20 cellular contexts compared by ENCODE assay signal in the genomic region with DNA sequence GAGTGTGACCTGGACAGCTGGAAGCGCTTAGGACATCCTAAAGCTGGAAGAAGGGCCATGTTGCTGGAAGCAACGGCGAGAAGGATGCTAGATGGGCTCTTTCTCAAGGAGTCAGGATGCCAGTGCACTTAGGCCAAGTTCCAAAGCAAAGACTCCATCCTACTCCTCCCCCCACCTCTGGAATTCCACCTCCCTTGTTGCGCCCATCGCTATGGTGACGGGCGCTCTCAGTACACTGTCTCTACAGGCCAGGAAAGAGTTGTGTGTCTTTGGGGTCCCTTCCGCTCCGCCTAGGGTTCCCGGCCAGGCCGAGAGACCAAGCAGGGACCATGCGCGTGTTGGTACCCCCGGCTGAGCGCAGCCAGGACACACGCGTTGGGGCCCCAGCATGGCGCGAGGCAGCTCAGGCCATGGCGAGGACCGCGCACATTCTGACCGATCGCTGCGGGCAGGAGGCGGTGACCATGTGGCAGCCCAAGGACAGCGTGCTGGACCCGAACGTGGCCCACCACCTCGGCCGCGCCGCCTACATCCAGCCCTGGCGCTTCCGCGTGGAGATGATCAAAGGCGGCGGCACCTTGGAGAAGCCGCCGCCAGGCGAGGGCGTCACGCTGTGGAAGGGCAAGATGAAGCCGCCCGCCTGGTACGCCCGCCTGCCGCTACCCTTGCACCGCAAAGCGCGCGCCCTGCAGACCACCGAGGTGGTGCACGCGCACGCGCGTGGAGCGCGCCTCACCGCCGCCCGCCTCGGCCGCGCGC. TPM values are rescaled to one million over a fixed set of nuclear protein-coding genes. Genes with fewer than 3 reads are reported as not detected.
DNase-seq lines count a peak whose midpoint lies in the region; ATAC-seq, FAIRE-seq and TF ChIP-seq lines count a peak whose summit lies in the region.
"Had no signal": no experiment of that assay in that cellular context is flagged by ENCODE, and none has a peak within 500 bp of the region (broad histone marks: within the 10 kb centered on the region; RNA-seq: fewer than 3 reads in every experiment).

No MANE protein-coding gene starts in this region.

- peaks cover 41% of the 10 kb centered on the region for H3K27me3 ChIP-seq in MG63
- H3K27me3 ChIP-seq in dorsolateral prefrontal cortex, result peaks cover 0 to 66% (median 20%) of the 10 kb centered on the region in 45 donors
- peaks cover 60% of the 10 kb centered on the region for H3K27me3 ChIP-seq in suprapubic skin
- peaks cover 7% of the 10 kb centered on the region for H3K27me3 ChIP-seq in effector memory CD4-positive, alpha-beta T cell (replicated peaks; ENCODE audit: control insufficient read depth, insufficient read depth, low read length, poor library complexity, severe bottlenecking)

- TF ChIP-seq CTCF in dorsolateral prefrontal cortex (IDR thresholded peaks at IDR 0.05 in 54 of 56, conservative IDR thresholded peaks at IDR 0.05 in 2 of 56; ENCODE audit: low read depth in 1 of 56, partially characterized antibody in 56 of 56), result no peak
- TF ChIP-seq CTCF in suprapubic skin (IDR thresholded peaks at IDR 0.05), result no peak
- TF ChIP-seq CTCF in omental fat pad (IDR thresholded peaks at IDR 0.05), result no peak
- TF ChIP-seq CTCF in D721Med (IDR thresholded peaks at IDR 0.05; ENCODE audit: insufficient read depth, missing control alignments), result no peak

- no peaks in the 10 kb centered on the region for H3K36me3 ChIP-seq in MG63
- no peaks in the 10 kb centered on the region for H3K36me3 ChIP-seq in suprapubic skin
- H3K36me3 ChIP-seq in effector memory CD4-positive, alpha-beta T cell (ENCODE audit: control insufficient read depth, insufficient read depth, low read length), result no peaks in the 10 kb centered on the region
- H3K36me3 ChIP-seq: heart right ventricle, left ventricle myocardium inferior, sigmoid colon, vagina had no signal

- H3K9me3 ChIP-seq in MG63 (no peaks in the 10 kb centered on the region), suprapubic skin (no peaks in the 10 kb centered on the region)
- no peaks in the 10 kb centered on the region for H3K9me3 ChIP-seq in effector memory CD4-positive, alpha-beta T cell (ENCODE audit: control insufficient read depth, low read length)
- H3K9me3 ChIP-seq: heart right ventricle, left ventricle myocardium inferior, mucosa of descending colon, sigmoid colon, vagina had no signal

- intact Hi-C loops in dorsolateral prefrontal cortex (cut with DNase I), result no loop called here

- no peak for TF ChIP-seq POLR2A in suprapubic skin (IDR thresholded peaks at IDR 0.05)

- no peak overlapping the region for H3K27ac ChIP-seq in dorsolateral prefrontal cortex
- H3K27ac ChIP-seq in suprapubic skin, result no peak overlapping the region
- H3K27ac ChIP-seq in effector memory CD4-positive, alpha-beta T cell (ENCODE audit: insufficient read depth, low read length, poor library complexity, severe bottlenecking), result no peak overlapping the region
- H3K27ac ChIP-seq: heart right ventricle, left ventricle myocardium inferior, sigmoid colon, vagina had no signal

- 20% methylated on average over 7 of the region's 67 CpGs for WGBS in suprapubic skin

- FAIRE-seq in D721Med (lab: Jason Lieb, UNC), result no peak

- no peak for TF ChIP-seq EP300 in suprapubic skin (IDR thresholded peaks at IDR 0.05)

- peaks cover 10% of the 10 kb centered on the region for H3K4me1 ChIP-seq in suprapubic skin
- no peaks in the 10 kb centered on the region for H3K4me1 ChIP-seq in effector memory CD4-positive, alpha-beta T cell (ENCODE audit: control insufficient read depth, insufficient read depth, low read length, poor library complexity, severe bottlenecking)
- H3K4me1 ChIP-seq: heart right ventricle, left ventricle myocardium inferior, sigmoid colon, vagina had no signal

- DNase-seq in MG63 (peak; percentile 9), dorsolateral prefrontal cortex (peak in 1 of 10 donors; percentile 42), iPS-NIHi7 (ENCODE audit: extremely low spot score) (peak; percentile 66), suprapubic skin (ENCODE audit: low spot score in 2 of 2) (no peak), omental fat pad (ENCODE audit: low spot score) (no peak), D721Med (ENCODE audit: insufficient read length, low spot score) (no peak)
- DNase-seq in effector memory CD4-positive, alpha-beta T cell, result no peak
- DNase-seq: activated CD8-positive, alpha-beta memory T cell treated with anti-CD3 and anti-CD28 coated beads, Interleukin-2, amount 50 U/mL, for 4 hours; activated effector memory CD4-positive, alpha-beta T cell treated with anti-CD3 and anti-CD28 coated beads, Interleukin-2, amount 50 U/mL, for 16 hours; heart right ventricle; left ventricle myocardium inferior; mucosa of descending colon; NCI-H1436 treated with DMSO at 0.1 percent for 48 hours; NCI-H2227 treated with DMSO at 0.1 percent for 48 hours; NK-92 treated with Interleukin-12 subunit alpha and Interleukin-12 subunit beta, amount 100 ng/mL, for 24 hours; RPMI8226; sigmoid colon; stimulated activated CD4-positive, alpha-beta T cell treated with anti-CD3 and anti-CD28 coated beads, Interleukin-2, amount 100 ng/mL, for 24 hours had no signal

- no peak overlapping the region for H3K4me3 ChIP-seq in MG63
- H3K4me3 ChIP-seq in dorsolateral prefrontal cortex, result peak overlapping the region in 51 of 59 donors; percentile 6 to 56 (median 38)
- peak overlapping the region; percentile 16 for H3K4me3 ChIP-seq in suprapubic skin
- H3K4me3 ChIP-seq in effector memory CD4-positive, alpha-beta T cell (ENCODE audit: insufficient read depth, low read depth, low read length, poor library complexity, severe bottlenecking), result no peak overlapping the region
- H3K4me3 ChIP-seq: heart right ventricle, left ventricle myocardium inferior, mucosa of descending colon, sigmoid colon, vagina had no signal

- ATAC-seq in omental fat pad (ENCODE audit: low FRiP score), result no peak
- ATAC-seq: heart right ventricle, mucosa of descending colon had no signal

RNA-seq across cellular contexts. Expression of a gene that starts 31.0 kb away (rescaled TPM):
- not detected in 2 replicates for total RNA-seq in MG63 (2014; rRNA removed; shearing (Covaris generic); ENCODE audit: low replicate concordance)
- 10 to 100 TPM in 110 of 120 experiments, 1 to 10 TPM in 10; 5.4 to 31.0 (median 15.2) TPM for total RNA-seq in dorsolateral prefrontal cortex
- 10 to 100 TPM in 1 of 4 donors, 1 to 10 TPM in 3; 2.8 to 24.5 (median 9.8) TPM for total RNA-seq in suprapubic skin
- not detected for total RNA-seq in omental fat pad
- total RNA-seq: heart right ventricle, left ventricle myocardium inferior, mucosa of descending colon, sigmoid colon, vagina had no signal

RNA-seq across cellular contexts. Expression of a gene that starts 38.6 kb away (rescaled TPM):
- total RNA-seq in MG63 (2014; rRNA removed; shearing (Covaris generic); ENCODE audit: low replicate concordance), result not detected in 2 replicates
- total RNA-seq in dorsolateral prefrontal cortex (not detected), suprapubic skin (100 to 1,000 TPM; 123 to 363 (median 254) TPM), omental fat pad (not detected)
- total RNA-seq: heart right ventricle, left ventricle myocardium inferior, mucosa of descending colon, occipital lobe, sigmoid colon had no signal

Comparison
In these comparisons a context has a peak if more than half of its experiments do, and no peak if none do; other contexts are left out.
1. DNase-seq: peak in MG63 (single experiment) and iPS-NIHi7 (single experiment); none in suprapubic skin (0 of 2), omental fat pad (single experiment), effector memory CD4-positive, alpha-beta T cell (0 of 3) and D721Med (single experiment).
2. H3K4me3 ChIP-seq: peak in dorsolateral prefrontal cortex (51 of 59) and suprapubic skin (single experiment); none in MG63 (single experiment) and effector memory CD4-positive, alpha-beta T cell (single experiment).
3. RNA of a gene that starts 38.6 kb away (total RNA-seq): 123 to 363 TPM in suprapubic skin; not detected in MG63, not detected in dorsolateral prefrontal cortex and not detected in omental fat pad; every median in the first group is over 100 times any median in the second.